7 cellular contexts compared by ENCODE assay signal in the genomic region with DNA sequence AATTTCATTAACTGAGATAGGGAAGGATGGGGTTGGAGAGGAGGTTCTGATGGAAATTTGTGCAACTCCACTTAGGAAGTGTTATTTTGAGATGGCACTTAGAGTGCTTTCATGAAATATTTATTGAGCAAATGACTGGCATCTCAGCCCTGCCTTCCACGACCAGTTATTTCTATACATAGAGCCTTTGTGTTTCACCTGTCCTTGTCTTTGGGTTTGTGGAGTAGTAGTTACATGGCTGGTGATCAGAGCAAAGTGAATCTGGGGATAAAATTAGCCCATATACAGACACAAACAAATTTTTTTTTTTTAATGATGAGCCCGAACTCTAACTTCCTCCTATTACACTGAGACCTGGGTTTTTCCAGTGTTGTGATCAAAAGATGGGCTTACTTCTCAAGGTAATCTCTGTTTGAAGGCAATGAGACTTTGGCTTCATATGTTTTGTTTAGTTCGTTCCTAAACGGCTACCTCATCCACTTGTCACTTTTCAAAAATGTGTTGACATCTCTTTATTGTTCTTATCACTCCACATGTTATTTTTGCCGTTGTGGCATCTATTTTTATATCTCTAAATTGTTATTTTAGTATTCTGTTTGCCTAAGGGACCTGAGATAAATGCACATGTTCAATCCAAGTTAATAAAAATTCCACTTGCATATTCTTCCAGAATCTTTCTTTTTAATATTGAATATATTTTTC.
A peak's percentile ranks its signal among the peaks of the same experiment; 100 is the strongest.
DNase-seq lines count a peak whose midpoint lies in the region; ATAC-seq, FAIRE-seq and TF ChIP-seq lines count a peak whose summit lies in the region.
"Not testable (repeated sequence)": the region's sequence is repeated elsewhere in the genome, so short reads cannot be mapped to it uniquely, and the experiment has no call there.

No MANE protein-coding gene starts in this region.

- WGBS in GM12878 (ENCODE audit: insufficient coverage, insufficient replicate concordance, low lambda C conversion rate, missing lambda C conversion rate), result 13% methylated on average over 5 of the region's 5 CpGs
- WGBS in small intestine, 3 donors, result 53 to 66% (median 59%) methylated on average over 5 of the region's 5 CpGs

- not testable (repeated sequence) for H4K20me1 ChIP-seq in BLaER1 treated with 17β-estradiol and CSF1 and Interleukin-3, amounts not matched to agents 10 nM and 100 nM; GM12878 (ENCODE audit: control insufficient read depth, insufficient read depth); endothelial cell of umbilical vein (replicated peaks; ENCODE audit: control insufficient read depth, extremely low read depth, insufficient read depth, low read length); keratinocyte (ENCODE audit: control insufficient read depth, extremely low read depth, insufficient read depth, low read length)

- H3K36me3 ChIP-seq in BLaER1 treated with 17β-estradiol and CSF1 and Interleukin-3, amounts not matched to agents 10 nM and 100 nM; GM12878 (ENCODE audit: control insufficient read depth in 2 of 2, insufficient read depth in 2 of 2, low read length in 1 of 2); endothelial cell of umbilical vein (ENCODE audit: control insufficient read depth in 2 of 2, extremely low read depth in 1 of 2, insufficient read depth in 2 of 2, low read length in 2 of 2); left ventricle myocardium inferior; keratinocyte (ENCODE audit: control insufficient read depth in 2 of 2, extremely low read depth in 1 of 2, insufficient read depth in 2 of 2, low read length in 2 of 2); small intestine (ENCODE audit: control insufficient read depth in 2 of 2, insufficient read depth in 2 of 2, low read length in 2 of 2): not testable (repeated sequence)

- SMC1A ChIA-PET in GM12878 (lab: Charles Lee; ENCODE audit: uncharacterized antibody, unreplicated experiment), result not testable (repeated sequence)

- peak overlapping the region in 6 of 11 experiments; percentile 24 to 63 (median 47); a peak in 8 of 22 replicates for H3K4me2 ChIP-seq in BLaER1 treated with 17β-estradiol and CSF1 and Interleukin-3, amounts not matched to agents 10 nM and 100 nM
- not testable (repeated sequence) for H3K4me2 ChIP-seq in GM12878 (ENCODE audit: control insufficient read depth, insufficient read depth); endothelial cell of umbilical vein (ENCODE audit: insufficient read depth, low read length); keratinocyte (ENCODE audit: control insufficient read depth, extremely low read depth, insufficient read depth, low read depth, low read length)

- dilution Hi-C loops in endothelial cell of umbilical vein (cut with MboI; ENCODE audit: extremely low pct_ligation_motif_present, low sequenced_read_pairs); keratinocyte (cut with MboI; ENCODE audit: extremely low pct_ligation_motif_present, low sequenced_read_pairs): not testable (repeated sequence)

- H3K9me3 ChIP-seq in BLaER1 treated with 17β-estradiol and CSF1 and Interleukin-3, amounts not matched to agents 10 nM and 100 nM (replicated peaks in 1 of 11); GM12878 (replicated peaks; ENCODE audit: control insufficient read depth, insufficient read depth, low read length); endothelial cell of umbilical vein (replicated peaks; ENCODE audit: control insufficient read depth, insufficient read depth, low read length); left ventricle myocardium inferior (replicated peaks); keratinocyte (ENCODE audit: control insufficient read depth, low read depth, low read length); small intestine (ENCODE audit: control insufficient read depth, low read depth): not testable (repeated sequence)

- H3K4me3 ChIP-seq in BLaER1 treated with 17β-estradiol and CSF1 and Interleukin-3, amounts not matched to agents 10 nM and 100 nM; GM12878; endothelial cell of umbilical vein (replicated peaks in 1 of 3; ENCODE audit: insufficient read depth in 1 of 3, low read depth in 1 of 3, low read length in 3 of 3); keratinocyte (ENCODE audit: control insufficient read depth in 2 of 3, extremely low read depth in 1 of 3, insufficient read depth in 2 of 3, low read depth in 1 of 3, low read length in 3 of 3); small intestine (ENCODE audit: low read depth in 1 of 2, low read length in 2 of 2): not testable (repeated sequence)
- H3K4me3 ChIP-seq in left ventricle myocardium inferior, result peak overlapping the region; percentile 11

- RAD21 ChIA-PET in GM12878 (lab: Charles Lee; ENCODE audit: unreplicated experiment), result not testable (repeated sequence)

- H3K79me2 ChIP-seq in GM12878 (ENCODE audit: control insufficient read depth, insufficient read depth, low read length); endothelial cell of umbilical vein (ENCODE audit: control insufficient read depth, insufficient read depth, low read length); keratinocyte (ENCODE audit: control insufficient read depth, insufficient read depth, low read length): not testable (repeated sequence)

- ATAC-seq in GM12878, result not testable (repeated sequence)
- ATAC-seq in Right ventricle myocardium superior (ENCODE audit: poor library complexity), result peak; percentile 83

- TF ChIP-seq RAD21 in GM12878 (IDR thresholded peaks at IDR 0.05; ENCODE audit: insufficient read depth, low read depth, low read length), result not testable (repeated sequence)

- CTCF ChIA-PET in GM12878 (lab: Yijun Ruan, JAX); endothelial cell of umbilical vein (lab: Charles Lee): not testable (repeated sequence)

- H3K27me3 ChIP-seq in BLaER1 treated with 17β-estradiol and CSF1 and Interleukin-3, amounts not matched to agents 10 nM and 100 nM; GM12878 (replicated peaks in 1 of 2; ENCODE audit: control insufficient read depth in 2 of 2, insufficient read depth in 2 of 2, low read length in 1 of 2); endothelial cell of umbilical vein (ENCODE audit: control insufficient read depth in 2 of 2, insufficient read depth in 2 of 2, low read length in 2 of 2); left ventricle myocardium inferior (ENCODE audit: low read depth); keratinocyte (ENCODE audit: control insufficient read depth, extremely low read depth, insufficient read depth, low read length); small intestine (ENCODE audit: control insufficient read depth in 2 of 2, insufficient read depth in 2 of 2, low read length in 2 of 2): not testable (repeated sequence)

- not testable (repeated sequence) for DNase-seq in GM12878 (ENCODE audit: low read depth, low spot score); endothelial cell of umbilical vein (ENCODE audit: low read depth, low spot score); Right ventricle myocardium superior; left ventricle myocardium inferior; keratinocyte (ENCODE audit: low read depth, low spot score); small intestine

- H3K27ac ChIP-seq in BLaER1 treated with 17β-estradiol and CSF1 and Interleukin-3, amounts not matched to agents 10 nM and 100 nM, result peak overlapping the region in 4 of 11 experiments; percentile 31 to 61 (median 48); a peak in 6 of 22 replicates
- H3K27ac ChIP-seq in GM12878 (ENCODE audit: control insufficient read depth, insufficient read depth); keratinocyte (ENCODE audit: control insufficient read depth, insufficient read depth, low read length); small intestine (ENCODE audit: low read depth in 1 of 2, low read length in 1 of 2): not testable (repeated sequence)
- H3K27ac ChIP-seq in endothelial cell of umbilical vein (ENCODE audit: insufficient read depth, low read depth, low read length), result peak overlapping the region; percentile 23
- H3K27ac ChIP-seq in left ventricle myocardium inferior (replicated peaks), result peak overlapping the region; percentile 52

- not testable (repeated sequence) for BruUV-seq in GM12878 (replicated peaks; lab: Mats Ljungman, UMichigan); endothelial cell of umbilical vein (replicated peaks; lab: Mats Ljungman, UMichigan)

- H3K9ac ChIP-seq in BLaER1 treated with 17β-estradiol and CSF1 and Interleukin-3, amounts not matched to agents 10 nM and 100 nM; GM12878 (ENCODE audit: control insufficient read depth, insufficient read depth, low read length); endothelial cell of umbilical vein (replicated peaks; ENCODE audit: extremely low read depth, insufficient read depth, low read length); keratinocyte (ENCODE audit: control insufficient read depth, extremely low read depth, insufficient read depth, low read length): not testable (repeated sequence)

- in situ Hi-C loops in GM12878 (cut with MboI), result not testable (repeated sequence)

- POLR2A ChIA-PET in GM12878 (lab: Charles Lee); endothelial cell of umbilical vein (lab: Charles Lee): not testable (repeated sequence)

- not testable (repeated sequence) for H2AFZ ChIP-seq in GM12878 (ENCODE audit: control insufficient read depth, low read depth, low read length); endothelial cell of umbilical vein (ENCODE audit: low read depth, low read length); keratinocyte (ENCODE audit: control insufficient read depth, low read length)

- peaks cover 0 to 32% (median 3%) of the 10 kb centered on the region in 10 experiments; a peak in 9 of 20 replicates for H3K4me1 ChIP-seq in BLaER1 treated with 17β-estradiol and CSF1 and Interleukin-3, amounts not matched to agents 10 nM and 100 nM
- H3K4me1 ChIP-seq in GM12878 (ENCODE audit: control insufficient read depth, insufficient read depth, low read length); keratinocyte (ENCODE audit: control insufficient read depth, extremely low read depth, insufficient read depth, low read length); small intestine (ENCODE audit: control insufficient read depth in 2 of 2, insufficient read depth in 1 of 2, low read depth in 1 of 2, low read length in 1 of 2): not testable (repeated sequence)
- H3K4me1 ChIP-seq in endothelial cell of umbilical vein (ENCODE audit: control insufficient read depth, extremely low read depth, insufficient read depth, low read length) (peaks cover 16% of the 10 kb centered on the region), left ventricle myocardium inferior (peaks cover 32% of the 10 kb centered on the region)

- intact Hi-C loops in GM12878 (cut with micrococcal nuclease; ENCODE audit: unreplicated experiment); Right ventricle myocardium superior (cut with DNase I); left ventricle myocardium inferior (cut with micrococcal nuclease): not testable (repeated sequence)
- intact Hi-C loops in endothelial cell of umbilical vein (cut with micrococcal nuclease), result loop anchor here (5.0 kb wide), 1 partner anchor 39 kb away; no protein-coding TSS in a partner anchor

- not testable (repeated sequence) for TF ChIP-seq EP300 in GM12878 (IDR thresholded peaks at IDR 0.05; ENCODE audit: borderline replicate concordance in 1 of 2, control insufficient read depth in 1 of 2, low read depth in 2 of 2, low read length in 2 of 2)

- TF ChIP-seq CTCF in GM12878 (IDR thresholded peaks at IDR 0.05 in 2 of 3, conservative IDR thresholded peaks at IDR 0.05 in 1 of 3; ENCODE audit: control insufficient read depth in 2 of 3, extremely low read depth in 1 of 3, insufficient read depth in 1 of 3, low read depth in 3 of 3, low read length in 3 of 3); endothelial cell of umbilical vein (IDR thresholded peaks at IDR 0.05; ENCODE audit: extremely low read depth in 1 of 2, insufficient read depth in 1 of 2, low read depth in 1 of 2, low read length in 2 of 2); left ventricle myocardium inferior (IDR thresholded peaks at IDR 0.05; ENCODE audit: borderline replicate concordance); keratinocyte (optimal IDR thresholded peaks at IDR 0.05 in 1 of 3, IDR thresholded peaks at IDR 0.05 in 1 of 3, conservative IDR thresholded peaks at IDR 0.05 in 1 of 3; ENCODE audit: extremely low read depth in 1 of 3, insufficient read depth in 2 of 3, low read length in 3 of 3): not testable (repeated sequence)

- not testable (repeated sequence) for H3K9me1 ChIP-seq in endothelial cell of umbilical vein (replicated peaks; ENCODE audit: control insufficient read depth, extremely low read depth, insufficient read depth, low read length); keratinocyte (ENCODE audit: control insufficient read depth, extremely low read depth, insufficient read depth, low read length)

- TF ChIP-seq POLR2A in GM12878 (IDR thresholded peaks at IDR 0.05; ENCODE audit: low read depth, low read length); endothelial cell of umbilical vein (IDR thresholded peaks at IDR 0.05; ENCODE audit: low read depth, low read length): not testable (repeated sequence)

- peak; percentile 61 for FAIRE-seq in GM12878 (lab: Jason Lieb, UNC)
- peak; percentile 67 for FAIRE-seq in endothelial cell of umbilical vein (lab: Jason Lieb, UNC)
- peak; percentile 5 for FAIRE-seq in keratinocyte (lab: Jason Lieb, UNC)
- FAIRE-seq in small intestine (lab: Jason Lieb, UNC), result peak; percentile 44
